ENCODE assay signal across 30 cellular contexts in the genomic region with DNA sequence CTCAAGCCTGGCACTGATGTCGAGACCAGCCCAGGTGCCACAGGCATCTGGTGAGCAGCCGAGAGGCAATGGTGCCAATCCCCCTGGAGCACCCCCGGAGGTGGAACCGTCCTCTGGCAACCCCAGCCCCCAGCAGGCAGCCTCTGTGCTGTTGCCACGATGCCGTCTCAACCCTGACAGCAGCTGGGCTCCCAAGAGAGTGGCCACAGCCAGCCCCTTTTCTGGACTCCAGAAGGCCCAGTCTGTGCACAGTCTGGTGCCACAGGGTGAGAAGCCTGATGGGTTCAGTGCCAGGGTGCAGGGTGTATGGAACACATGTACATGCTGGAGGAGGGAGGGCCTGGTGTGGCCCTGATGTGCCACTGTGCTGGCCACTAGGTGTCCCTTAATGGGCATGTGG.
"Had no signal": no experiment of that assay in that cellular context is flagged by ENCODE, and none has a peak within 500 bp of the region (broad histone marks: within the 10 kb centered on the region; RNA-seq: fewer than 3 reads in every experiment).

No MANE protein-coding gene starts in this region.

- ATAC-seq: activated CD4-positive, alpha-beta T cell treated with anti-CD3 and anti-CD28 coated beads for 36 hours; activated CD8-positive, alpha-beta memory T cell treated with anti-CD3 and anti-CD28 coated beads, Interleukin-2, amount 10 ng/mL, durations not matched to agents 7 days and 5 days; activated CD8-positive, alpha-beta T cell treated with anti-CD3 and anti-CD28 coated beads, Interleukin-2, amount 10 ng/mL, durations not matched to agents 7 days and 5 days; activated naive CD4-positive, alpha-beta T cell treated with anti-CD3 and anti-CD28 coated beads, Interleukin-2, amount 50 U/mL, for 72 hours; gastrocnemius medialis; lower lobe of right lung; naive thymus-derived CD8-positive, alpha-beta T cell; psoas muscle; upper lobe of right lung had no signal

- H3K4me1 ChIP-seq: breast epithelium, parathyroid adenoma had no signal

- H3K27ac Mint-ChIP-seq: activated B cell treated with CpG ODN at 0.5 μM for 24 hours; activated CD4-positive, alpha-beta T cell treated with anti-CD3 and anti-CD28 coated beads for 36 hours; activated CD8-positive, alpha-beta memory T cell treated with anti-CD3 and anti-CD28 coated beads, Interleukin-2, amount 10 ng/mL, durations not matched to agents 7 days and 5 days; activated CD8-positive, alpha-beta T cell treated with anti-CD3 and anti-CD28 coated beads, Interleukin-2, amount 10 ng/mL, durations not matched to agents 7 days and 5 days; naive thymus-derived CD8-positive, alpha-beta T cell; T-helper 2 cell treated with Interferon-gamma antibody and Interleukin-4, amounts not matched to agents 5 μg/mL and 100 μg/mL, for 36 hours had no signal

- DNase-seq: activated B cell treated with CpG ODN at 0.5 μM for 24 hours; activated CD4-positive, alpha-beta T cell treated with anti-CD3 and anti-CD28 coated beads for 36 hours; activated CD8-positive, alpha-beta memory T cell treated with anti-CD3 and anti-CD28 coated beads, Interleukin-2, amount 10 ng/mL, durations not matched to agents 7 days and 5 days; activated CD8-positive, alpha-beta T cell treated with anti-CD3 and anti-CD28 coated beads, Interleukin-2, amount 10 ng/mL, durations not matched to agents 7 days and 5 days; activated naive CD4-positive, alpha-beta T cell; activated T-cell treated with anti-CD3 and anti-CD28 coated beads, Interleukin-2, amount 50 U/mL, for 48 hours; dermis blood vessel endothelial cell; effector CD4-positive, alpha-beta T cell; erythroblast; gastrocnemius medialis; glutamatergic neuron; hippocampal formation; mesenchymal stem cell; naive thymus-derived CD8-positive, alpha-beta T cell; occipital lobe; psoas muscle; spleen; stimulated activated naive CD4-positive, alpha-beta T cell; tibial artery had no signal

- H3K9me3 ChIP-seq: breast epithelium, gastrocnemius medialis, lower lobe of right lung, psoas muscle, spleen, suprapubic skin, tibial artery, upper lobe of right lung had no signal

- H3K9ac ChIP-seq: parathyroid adenoma had no signal

- H3K36me3 ChIP-seq: breast epithelium had no signal

- H3K9me3 Mint-ChIP-seq: activated B cell treated with CpG ODN at 0.5 μM for 24 hours; activated naive CD4-positive, alpha-beta T cell treated with anti-CD3 and anti-CD28 coated beads, Interleukin-2, amount 50 U/mL, for 72 hours; central memory CD8-positive, alpha-beta T cell; naive thymus-derived CD8-positive, alpha-beta T cell; neural crest cell; T-helper 2 cell treated with Interferon-gamma antibody and Interleukin-4, amounts not matched to agents 5 μg/mL and 100 μg/mL, for 36 hours had no signal

- H3K27ac ChIP-seq: breast epithelium, gastrocnemius medialis, lower lobe of right lung, parathyroid adenoma, psoas muscle, spleen, suprapubic skin, tibial artery, upper lobe of right lung had no signal

- FAIRE-seq: colon, keratinocyte had no signal

- H3K4me3 Mint-ChIP-seq: activated B cell treated with CpG ODN at 0.5 μM for 24 hours; activated CD4-positive, alpha-beta T cell treated with anti-CD3 and anti-CD28 coated beads for 36 hours; activated CD8-positive, alpha-beta memory T cell treated with anti-CD3 and anti-CD28 coated beads, Interleukin-2, amount 10 ng/mL, durations not matched to agents 7 days and 5 days; activated CD8-positive, alpha-beta T cell treated with anti-CD3 and anti-CD28 coated beads, Interleukin-2, amount 10 ng/mL, durations not matched to agents 7 days and 5 days; central memory CD8-positive, alpha-beta T cell; naive thymus-derived CD8-positive, alpha-beta T cell; neural crest cell; T-helper 2 cell treated with Interferon-gamma antibody and Interleukin-4, amounts not matched to agents 5 μg/mL and 100 μg/mL, for 36 hours had no signal

- H3K36me3 Mint-ChIP-seq: activated naive CD4-positive, alpha-beta T cell treated with anti-CD3 and anti-CD28 coated beads, Interleukin-2, amount 50 U/mL, for 72 hours had no signal

- H2AFZ ChIP-seq: parathyroid adenoma had no signal

- H3K4me3 ChIP-seq: breast epithelium, gastrocnemius medialis, lower lobe of right lung, psoas muscle, spleen, suprapubic skin, tibial artery, upper lobe of right lung had no signal

- H3K27me3 ChIP-seq: breast epithelium, gastrocnemius medialis, spleen, suprapubic skin, tibial artery, upper lobe of right lung had no signal

- H3K79me2 ChIP-seq: parathyroid adenoma had no signal

- H3K27me3 Mint-ChIP-seq: activated B cell treated with CpG ODN at 0.5 μM for 24 hours; activated CD4-positive, alpha-beta T cell treated with anti-CD3 and anti-CD28 coated beads for 36 hours; activated CD8-positive, alpha-beta memory T cell treated with anti-CD3 and anti-CD28 coated beads, Interleukin-2, amount 10 ng/mL, durations not matched to agents 7 days and 5 days; central memory CD8-positive, alpha-beta T cell; naive thymus-derived CD8-positive, alpha-beta T cell had no signal
